In the genomic region with DNA sequence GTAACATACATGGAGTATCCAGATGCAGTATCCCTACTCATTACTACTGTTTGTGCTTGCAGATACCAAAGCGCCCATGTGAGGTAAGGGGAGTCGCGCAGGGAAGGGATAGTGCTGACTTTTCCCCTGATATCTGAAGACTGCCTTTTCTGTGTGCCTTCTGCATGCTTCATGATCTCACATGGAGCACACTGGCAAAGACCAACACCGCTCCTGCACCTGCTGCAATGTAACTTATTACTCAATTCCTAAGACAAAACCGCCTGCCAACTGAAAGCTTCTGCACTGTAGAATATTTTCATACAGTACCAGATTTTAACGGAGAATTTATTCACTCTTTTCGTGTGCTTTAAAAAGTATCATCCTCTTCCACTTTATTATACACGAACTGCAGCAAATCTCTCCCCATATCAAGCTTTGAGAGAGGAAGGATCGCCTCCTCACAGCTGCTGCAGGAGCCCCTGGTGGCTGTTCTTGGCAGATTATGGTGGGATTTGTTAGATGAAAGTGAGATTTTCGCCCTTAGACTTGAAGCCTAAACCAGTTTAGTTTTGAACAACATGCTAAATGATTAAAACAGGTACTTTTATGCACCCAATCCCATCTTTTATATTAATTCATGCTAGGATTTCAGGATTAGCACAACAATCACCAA, we compare ENCODE assay signal across 1 cellular context.
TF ChIP-seq lines count a peak whose summit lies in the region.

No MANE protein-coding gene starts in this region.

TF ChIP-seq in K562, 482 proteins besides CTCF, POLR2A, EP300 and RAD21 (continued from another document):
- TF ChIP-seq, protein P1, sequence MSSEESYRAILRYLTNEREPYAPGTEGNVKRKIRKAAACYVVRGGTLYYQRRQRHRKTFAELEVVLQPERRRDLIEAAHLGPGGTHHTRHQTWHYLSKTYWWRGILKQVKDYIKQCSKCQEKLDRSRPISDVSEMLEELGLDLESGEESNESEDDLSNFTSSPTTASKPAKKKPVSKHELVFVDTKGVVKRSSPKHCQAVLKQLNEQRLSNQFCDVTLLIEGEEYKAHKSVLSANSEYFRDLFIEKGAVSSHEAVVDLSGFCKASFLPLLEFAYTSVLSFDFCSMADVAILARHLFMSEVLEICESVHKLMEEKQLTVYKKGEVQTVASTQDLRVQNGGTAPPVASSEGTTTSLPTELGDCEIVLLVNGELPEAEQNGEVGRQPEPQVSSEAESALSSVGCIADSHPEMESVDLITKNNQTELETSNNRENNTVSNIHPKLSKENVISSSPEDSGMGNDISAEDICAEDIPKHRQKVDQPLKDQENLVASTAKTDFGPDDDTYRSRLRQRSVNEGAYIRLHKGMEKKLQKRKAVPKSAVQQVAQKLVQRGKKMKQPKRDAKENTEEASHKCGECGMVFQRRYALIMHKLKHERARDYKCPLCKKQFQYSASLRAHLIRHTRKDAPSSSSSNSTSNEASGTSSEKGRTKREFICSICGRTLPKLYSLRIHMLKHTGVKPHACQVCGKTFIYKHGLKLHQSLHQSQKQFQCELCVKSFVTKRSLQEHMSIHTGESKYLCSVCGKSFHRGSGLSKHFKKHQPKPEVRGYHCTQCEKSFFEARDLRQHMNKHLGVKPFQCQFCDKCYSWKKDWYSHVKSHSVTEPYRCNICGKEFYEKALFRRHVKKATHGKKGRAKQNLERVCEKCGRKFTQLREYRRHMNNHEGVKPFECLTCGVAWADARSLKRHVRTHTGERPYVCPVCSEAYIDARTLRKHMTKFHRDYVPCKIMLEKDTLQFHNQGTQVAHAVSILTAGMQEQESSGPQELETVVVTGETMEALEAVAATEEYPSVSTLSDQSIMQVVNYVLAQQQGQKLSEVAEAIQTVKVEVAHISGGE (CRISPR knock-in tag; IDR thresholded peaks at IDR 0.05): no peak
- TF ChIP-seq CHCHD3 (CRISPR knock-in tag; IDR thresholded peaks at IDR 0.05) (no peak), PCBP1 (IDR thresholded peaks at IDR 0.05; ENCODE audit: low read depth, low read length, poor library complexity, severe bottlenecking) (no peak), CBX1 (IDR thresholded peaks at IDR 0.05; ENCODE audit: low read depth) (no peak), ZKSCAN8 (CRISPR knock-in tag; IDR thresholded peaks at IDR 0.05) (no peak), ZNF121 (CRISPR knock-in tag; conservative IDR thresholded peaks at IDR 0.05) (no peak), ZNF431 (CRISPR knock-in tag; IDR thresholded peaks at IDR 0.05) (no peak)
